ENCODE assay signal across 1 cellular context in genomic region chr6:37205997-37206340, GRCh38.
TF ChIP-seq lines count a peak whose summit lies in the region.

No MANE protein-coding gene starts in this region.

TF ChIP-seq in K562, 482 proteins besides CTCF, POLR2A, EP300 and RAD21 (continues in another document):
- 0 out of 2 replicates have a peak, but pooled peaks have one; percentile 11 for TF ChIP-seq NBN (IDR thresholded peaks at IDR 0.05; ENCODE audit: low read depth)
- TF ChIP-seq CBX8 (IDR thresholded peaks at IDR 0.05; ENCODE audit: borderline replicate concordance, extremely low read depth, low read depth, low read length, poor library complexity, severe bottlenecking) = no peak
- no peak for TF ChIP-seq GTF2B (IDR thresholded peaks at IDR 0.05; ENCODE audit: extremely low read depth, insufficient read length)
- TF ChIP-seq ZFX (CRISPR knock-in tag; IDR thresholded peaks at IDR 0.05) = 0 out of 2 replicates have a peak, but pooled peaks have one; percentile 1
- no peak for TF ChIP-seq BRD9 (IDR thresholded peaks at IDR 0.05; ENCODE audit: low read depth, partially characterized antibody)
- TF ChIP-seq NKRF (IDR thresholded peaks at IDR 0.05; ENCODE audit: borderline replicate concordance) = 0 out of 2 replicates have a peak, but pooled peaks have one; percentile 26
- TF ChIP-seq MTA1 (IDR thresholded peaks at IDR 0.05; ENCODE audit: borderline replicate concordance) = 0 out of 2 replicates have a peak, but pooled peaks have one; percentile 36
- TF ChIP-seq NR0B1 (IDR thresholded peaks at IDR 0.05; ENCODE audit: partially characterized antibody) = no peak
- peak in 1 of 2 experiments; percentile 82; a peak in 1 of 4 replicates for TF ChIP-seq MLLT1 (IDR thresholded peaks at IDR 0.05)
- TF ChIP-seq GATAD2A (IDR thresholded peaks at IDR 0.05) = peak; percentile 6; the same call in 1 of the 2 replicates
- no peak for TF ChIP-seq ZNF217 (CRISPR knock-in tag; IDR thresholded peaks at IDR 0.05)
- TF ChIP-seq NUFIP1 (IDR thresholded peaks at IDR 0.05; ENCODE audit: partially characterized antibody) = peak; percentile 0
- peak; percentile 45 for TF ChIP-seq NFRKB (IDR thresholded peaks at IDR 0.05; ENCODE audit: low read depth)
- TF ChIP-seq BCLAF1 (IDR thresholded peaks at IDR 0.05; ENCODE audit: borderline replicate concordance in 1 of 2, control insufficient read depth in 1 of 2, low read depth in 2 of 2, low read length in 1 of 2) = no peak
- TF ChIP-seq, protein P1, sequence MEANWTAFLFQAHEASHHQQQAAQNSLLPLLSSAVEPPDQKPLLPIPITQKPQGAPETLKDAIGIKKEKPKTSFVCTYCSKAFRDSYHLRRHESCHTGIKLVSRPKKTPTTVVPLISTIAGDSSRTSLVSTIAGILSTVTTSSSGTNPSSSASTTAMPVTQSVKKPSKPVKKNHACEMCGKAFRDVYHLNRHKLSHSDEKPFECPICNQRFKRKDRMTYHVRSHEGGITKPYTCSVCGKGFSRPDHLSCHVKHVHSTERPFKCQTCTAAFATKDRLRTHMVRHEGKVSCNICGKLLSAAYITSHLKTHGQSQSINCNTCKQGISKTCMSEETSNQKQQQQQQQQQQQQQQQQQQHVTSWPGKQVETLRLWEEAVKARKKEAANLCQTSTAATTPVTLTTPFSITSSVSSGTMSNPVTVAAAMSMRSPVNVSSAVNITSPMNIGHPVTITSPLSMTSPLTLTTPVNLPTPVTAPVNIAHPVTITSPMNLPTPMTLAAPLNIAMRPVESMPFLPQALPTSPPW (CRISPR knock-in tag; IDR thresholded peaks at IDR 0.05) = no peak
- no peak for TF ChIP-seq ZBED1 (IDR thresholded peaks at IDR 0.05)
- TF ChIP-seq HES1 (IDR thresholded peaks at IDR 0.05; ENCODE audit: low read depth) = no peak; the same call in 1 of the 2 replicates
- 0 out of 4 replicates have a peak, but pooled peaks of 1 of the 2 experiments have one; percentile 4 for TF ChIP-seq NRF1 (conservative IDR thresholded peaks at IDR 0.05 in 1 of 2, IDR thresholded peaks at IDR 0.05 in 1 of 2)
- peak; percentile 20; the same call in 1 of the 2 replicates for TF ChIP-seq CXXC5 (CRISPR knock-in tag; IDR thresholded peaks at IDR 0.05)
- TF ChIP-seq CEBPG (CRISPR knock-in tag; IDR thresholded peaks at IDR 0.05) = no peak
- peak in 1 of 2 experiments; percentile 16; a peak in 2 of 4 replicates for TF ChIP-seq CEBPG (tag; conservative IDR thresholded peaks at IDR 0.05 in 1 of 2, IDR thresholded peaks at IDR 0.05 in 1 of 2)
- TF ChIP-seq ZNF589 (CRISPR knock-in tag; IDR thresholded peaks at IDR 0.05; ENCODE audit: low read depth) = no peak
- peak; percentile 12; the same call in 1 of the 2 replicates for TF ChIP-seq DPF2 (IDR thresholded peaks at IDR 0.05)
- TF ChIP-seq SMARCA4 (IDR thresholded peaks at IDR 0.05) = no peak; the same call in 1 of the 2 replicates
- no peak for TF ChIP-seq ZC3H11A (IDR thresholded peaks at IDR 0.05; ENCODE audit: low read depth, low read length)
- peak; percentile 52; the same call in 1 of the 2 replicates for TF ChIP-seq LARP7 (IDR thresholded peaks at IDR 0.05)
- peak; percentile 85 for TF ChIP-seq ZBTB33 (CRISPR knock-in tag; IDR thresholded peaks at IDR 0.05)
- no peak for TF ChIP-seq CHD2 (IDR thresholded peaks at IDR 0.05; ENCODE audit: low read depth, low read length)
- TF ChIP-seq, protein P2, sequence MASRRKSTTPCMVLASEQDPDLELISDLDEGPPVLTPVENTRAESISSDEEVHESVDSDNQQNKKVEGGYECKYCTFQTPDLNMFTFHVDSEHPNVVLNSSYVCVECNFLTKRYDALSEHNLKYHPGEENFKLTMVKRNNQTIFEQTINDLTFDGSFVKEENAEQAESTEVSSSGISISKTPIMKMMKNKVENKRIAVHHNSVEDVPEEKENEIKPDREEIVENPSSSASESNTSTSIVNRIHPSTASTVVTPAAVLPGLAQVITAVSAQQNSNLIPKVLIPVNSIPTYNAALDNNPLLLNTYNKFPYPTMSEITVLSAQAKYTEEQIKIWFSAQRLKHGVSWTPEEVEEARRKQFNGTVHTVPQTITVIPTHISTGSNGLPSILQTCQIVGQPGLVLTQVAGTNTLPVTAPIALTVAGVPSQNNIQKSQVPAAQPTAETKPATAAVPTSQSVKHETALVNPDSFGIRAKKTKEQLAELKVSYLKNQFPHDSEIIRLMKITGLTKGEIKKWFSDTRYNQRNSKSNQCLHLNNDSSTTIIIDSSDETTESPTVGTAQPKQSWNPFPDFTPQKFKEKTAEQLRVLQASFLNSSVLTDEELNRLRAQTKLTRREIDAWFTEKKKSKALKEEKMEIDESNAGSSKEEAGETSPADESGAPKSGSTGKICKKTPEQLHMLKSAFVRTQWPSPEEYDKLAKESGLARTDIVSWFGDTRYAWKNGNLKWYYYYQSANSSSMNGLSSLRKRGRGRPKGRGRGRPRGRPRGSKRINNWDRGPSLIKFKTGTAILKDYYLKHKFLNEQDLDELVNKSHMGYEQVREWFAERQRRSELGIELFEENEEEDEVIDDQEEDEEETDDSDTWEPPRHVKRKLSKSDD (conservative IDR thresholded peaks at IDR 0.05; ENCODE audit: low read length) = no peak
- TF ChIP-seq CEBPB (tag; IDR thresholded peaks at IDR 0.05) = peak; percentile 92
- TF ChIP-seq, protein P3, sequence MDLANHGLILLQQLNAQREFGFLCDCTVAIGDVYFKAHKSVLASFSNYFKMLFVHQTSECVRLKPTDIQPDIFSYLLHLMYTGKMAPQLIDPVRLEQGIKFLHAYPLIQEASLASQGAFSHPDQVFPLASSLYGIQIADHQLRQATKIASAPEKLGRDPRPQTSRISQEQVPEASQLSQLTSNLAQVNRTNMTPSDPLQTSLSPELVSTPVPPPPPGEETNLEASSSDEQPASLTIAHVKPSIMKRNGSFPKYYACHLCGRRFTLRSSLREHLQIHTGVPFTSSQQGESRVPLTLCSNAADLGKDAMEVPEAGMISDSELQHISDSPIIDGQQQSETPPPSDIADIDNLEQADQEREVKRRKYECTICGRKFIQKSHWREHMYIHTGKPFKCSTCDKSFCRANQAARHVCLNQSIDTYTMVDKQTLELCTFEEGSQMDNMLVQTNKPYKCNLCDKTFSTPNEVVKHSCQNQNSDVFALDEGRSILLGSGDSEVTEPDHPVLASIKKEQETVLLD (IDR thresholded peaks at IDR 0.05) = peak; percentile 34; the same call in 1 of the 2 replicates
- no peak for TF ChIP-seq ZNF668 (CRISPR knock-in tag; IDR thresholded peaks at IDR 0.05)
- no peak for TF ChIP-seq SMAD4 (CRISPR knock-in tag; conservative IDR thresholded peaks at IDR 0.05)
- TF ChIP-seq NR2C2 (CRISPR knock-in tag; IDR thresholded peaks at IDR 0.05) = no peak
- no peak for TF ChIP-seq NR2C2 (tag; IDR thresholded peaks at IDR 0.05)
- peak; percentile 25 for TF ChIP-seq PRDM10 (IDR thresholded peaks at IDR 0.05; ENCODE audit: partially characterized antibody)
- TF ChIP-seq ZNF766 (CRISPR knock-in tag; conservative IDR thresholded peaks at IDR 0.05) = peak; percentile 71
